Comparison of ENCODE assay signal across 8 cellular contexts in the genomic region with DNA sequence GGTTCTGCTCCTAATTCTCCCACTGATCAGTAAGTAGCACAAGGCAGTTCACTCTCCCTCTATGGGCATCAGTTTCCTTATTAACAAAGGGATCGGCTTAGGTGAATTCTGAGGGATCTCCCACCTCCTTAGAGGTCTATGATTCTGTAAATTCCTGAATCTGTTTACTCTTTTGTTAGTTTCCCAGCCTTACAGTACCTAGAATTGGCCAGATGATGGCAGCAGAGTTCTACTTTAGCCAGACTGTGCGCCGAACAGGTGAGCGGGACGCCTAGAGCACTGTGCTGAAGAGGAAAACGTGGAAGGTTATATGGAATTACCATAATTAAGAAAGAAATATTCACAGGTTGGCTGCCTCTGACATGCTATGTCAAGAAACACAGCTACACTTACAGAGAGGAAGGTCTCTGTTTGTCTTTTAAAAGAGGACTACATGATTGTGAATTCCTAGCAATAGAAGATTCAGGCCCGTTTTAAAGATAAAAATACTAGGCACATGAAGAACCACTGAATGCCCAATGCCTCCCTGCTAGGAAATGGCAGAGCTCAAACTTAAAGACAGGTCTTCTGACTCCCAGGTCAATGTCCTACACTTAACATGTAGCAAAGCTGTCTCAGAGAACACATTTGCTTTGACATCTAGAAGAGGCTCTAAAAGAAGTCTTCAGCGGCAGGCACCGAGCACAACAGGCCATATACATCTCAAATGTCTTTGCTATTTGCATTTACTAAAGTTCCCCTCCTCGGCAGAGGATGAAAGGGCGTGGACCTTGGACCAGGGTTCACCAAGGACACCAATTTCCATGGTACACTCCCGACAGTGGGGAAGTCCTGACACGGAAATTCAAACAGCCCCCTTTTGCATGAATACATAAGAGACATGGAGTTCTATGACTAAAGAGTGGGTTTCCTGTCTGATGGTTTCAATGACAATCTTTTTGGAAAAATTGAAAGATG.
DNase-seq lines count a peak whose midpoint lies in the region; ATAC-seq lines count a peak whose summit lies in the region.

No MANE protein-coding gene starts in this region.

- H3K27ac Mint-ChIP-seq in T-helper 2 cell treated with Interferon-gamma antibody and Interleukin-4, amounts not matched to agents 5 μg/mL and 100 μg/mL, for 36 hours = no peak overlapping the region

- no peaks in the 10 kb centered on the region for H3K4me1 Mint-ChIP-seq in T-helper 2 cell treated with Interferon-gamma antibody and Interleukin-4, amounts not matched to agents 5 μg/mL and 100 μg/mL, for 36 hours (ENCODE audit: low read depth)

- H3K9me3 Mint-ChIP-seq in T-helper 2 cell treated with Interferon-gamma antibody and Interleukin-4, amounts not matched to agents 5 μg/mL and 100 μg/mL, for 36 hours = no peaks in the 10 kb centered on the region

- H3K36me3 Mint-ChIP-seq in T-helper 2 cell treated with Interferon-gamma antibody and Interleukin-4, amounts not matched to agents 5 μg/mL and 100 μg/mL, for 36 hours (ENCODE audit: low read depth) = no peaks in the 10 kb centered on the region

- ATAC-seq in GM18508 (IDR thresholded peaks at IDR 0.05; ENCODE audit: insufficient read depth, unreplicated experiment) (peak; percentile 75), HG02884 (IDR thresholded peaks at IDR 0.05; ENCODE audit: unreplicated experiment) (peak; percentile 97)

- DNase-seq in AG08396 (ENCODE audit: low spot score) = peak; percentile 45
- DNase-seq in NCI-H1694 treated with DMSO at 0.1 percent for 48 hours (lab: John Stamatoyannopoulos, UW) = peak; percentile 51
- peak; percentile 12 for DNase-seq in T-helper 2 cell treated with Interferon-gamma antibody and Interleukin-4, amounts not matched to agents 5 μg/mL and 100 μg/mL, for 36 hours (ENCODE audit: low spot score)
- peak in 46 of 61 donors; percentile 1 to 78 (median 14) for DNase-seq in caudate nucleus (lab: John Stamatoyannopoulos, UW)
- peak; percentile 81 for DNase-seq in left kidney (ENCODE audit: low read depth, low spot score)
- DNase-seq in stimulated activated CD4-positive, alpha-beta T cell treated with anti-CD3 and anti-CD28 coated beads, TNF-alpha, amount 100 ng/mL, for 1 hour (ENCODE audit: low read depth in 3 of 3, low spot score in 1 of 3) = peak in 2 of 3 donors; percentile 10 to 14

- no peak overlapping the region for H3K4me3 Mint-ChIP-seq in T-helper 2 cell treated with Interferon-gamma antibody and Interleukin-4, amounts not matched to agents 5 μg/mL and 100 μg/mL, for 36 hours

- no peak overlapping the region for H3K27ac ChIP-seq in caudate nucleus (ENCODE audit: low read depth, low read length)

- H3K27me3 Mint-ChIP-seq in T-helper 2 cell treated with Interferon-gamma antibody and Interleukin-4, amounts not matched to agents 5 μg/mL and 100 μg/mL, for 36 hours (ENCODE audit: low read depth) = peaks cover 7% of the 10 kb centered on the region

Comparison
In these comparisons a context has a peak if more than half of its experiments do, and no peak if none do; other contexts are left out.
1. DNase-seq: peak in every context shown above with its lines; median percentile 81 in left kidney; 51 in NCI-H1694 treated with DMSO at 0.1 percent for 48 hours; 45 in AG08396; 14 in caudate nucleus; 12 in T-helper 2 cell treated with Interferon-gamma antibody and Interleukin-4, amounts not matched to agents 5 μg/mL and 100 μg/mL, for 36 hours; 12 in stimulated activated CD4-positive, alpha-beta T cell treated with anti-CD3 and anti-CD28 coated beads, TNF-alpha, amount 100 ng/mL, for 1 hour.